ENCODE assay signal across 27 cellular contexts in genomic region chr3:134394380-134394779, GRCh38. TPM values are rescaled to one million over a fixed set of nuclear protein-coding genes. Genes with fewer than 3 reads are reported as not detected.
DNase-seq lines count a peak whose midpoint lies in the region; ATAC-seq and TF ChIP-seq lines count a peak whose summit lies in the region.
"Had no signal": no experiment of that assay in that cellular context is flagged by ENCODE, and none has a peak within 500 bp of the region (broad histone marks: within the 10 kb centered on the region; RNA-seq: fewer than 3 reads in every experiment).

No MANE protein-coding gene starts in this region.

- in situ Hi-C loops in GM13977 (cut with MboI; ENCODE audit: low pct_unique_long_range_greater_than_20kb, low sequenced_read_pairs, unreplicated experiment) = no loop called here

- H3K9me3 ChIP-seq in ascending aorta = no peaks in the 10 kb centered on the region
- H3K9me3 ChIP-seq in thoracic aorta = no peaks in the 10 kb centered on the region
- H3K9me3 ChIP-seq in esophagus muscularis mucosa = peaks cover 0 to 4% (median 0%) of the 10 kb centered on the region in 4 donors

- no peak for ATAC-seq in thoracic aorta (ENCODE audit: insufficient number of reproducible peaks, low FRiP score, low read depth)
- ATAC-seq: CD8-positive, alpha-beta T cell; HepG2; K562 had no signal

- no peak for TF ChIP-seq EP300 in esophagus muscularis mucosa (IDR thresholded peaks at IDR 0.05)

- H3K27me3 ChIP-seq in ascending aorta (no peaks in the 10 kb centered on the region), thoracic aorta (replicated peaks; ENCODE audit: insufficient read depth) (no peaks in the 10 kb centered on the region), esophagus muscularis mucosa (no peaks in the 10 kb centered on the region)

- TF ChIP-seq CTCF in ascending aorta (IDR thresholded peaks at IDR 0.05) (no peak), thoracic aorta (IDR thresholded peaks at IDR 0.05) (no peak), GM13977 (IDR thresholded peaks at IDR 0.05; ENCODE audit: extremely low read depth, insufficient read depth, missing control alignments) (no peak), esophagus muscularis mucosa (IDR thresholded peaks at IDR 0.05) (no peak)

- intact Hi-C loops in ascending aorta (cut with DNase I) (loop anchor here (1.0 kb wide), 1 partner anchor 69 kb away; no protein-coding TSS in a partner anchor), esophagus muscularis mucosa (cut with DNase I) (no loop called here)

- peak overlapping the region; percentile 85 to 86 for H3K27ac ChIP-seq in ascending aorta
- peak overlapping the region; percentile 79 to 92 for H3K27ac ChIP-seq in thoracic aorta
- H3K27ac ChIP-seq in esophagus muscularis mucosa (replicated peaks in 1 of 4) = no peak overlapping the region
- H3K27ac ChIP-seq: C4-2B, RWPE1, SK-N-MC had no signal

- peaks cover 4 to 46% of the 10 kb centered on the region in 2 donors for H3K4me1 ChIP-seq in ascending aorta
- peaks cover 28 to 57% of the 10 kb centered on the region in 2 donors for H3K4me1 ChIP-seq in thoracic aorta (ENCODE audit: control insufficient read depth in 1 of 2, low read depth in 2 of 2)
- peaks cover 19 to 33% (median 31%) of the 10 kb centered on the region in 4 donors for H3K4me1 ChIP-seq in esophagus muscularis mucosa
- H3K4me1 ChIP-seq: HAP-1 had no signal

- DNase-seq in ascending aorta (ENCODE audit: low spot score in 2 of 2) (no peak), fibroblast of gingiva (ENCODE audit: low read depth) (peak; percentile 23), left kidney (ENCODE audit: low read depth, low spot score) (peak; percentile 39), thoracic aorta (ENCODE audit: low spot score) (no peak), GM13977 (ENCODE audit: low spot score) (no peak), NCI-H1694 treated with DMSO at 0.1 percent for 48 hours (lab: John Stamatoyannopoulos, UW) (no peak), esophagus muscularis mucosa (ENCODE audit: extremely low spot score) (no peak)
- DNase-seq: CD8-positive, alpha-beta T cell; DMS 273 treated with DMSO at 0.1 percent for 48 hours; DMS79 treated with DMSO at 0.1 percent for 48 hours; GF-D8; GOT3; HFFc6; Kasumi-1; MV-4-11; NCI-H2081; NCI-H2227 treated with DMSO at 0.1 percent for 48 hours; NCI-H510A; NCI-H69; SIG-M5 had no signal

- H3K4me3 ChIP-seq in ascending aorta = no peak overlapping the region
- no peak overlapping the region for H3K4me3 ChIP-seq in thoracic aorta
- H3K4me3 ChIP-seq in esophagus muscularis mucosa = no peak overlapping the region
- H3K4me3 ChIP-seq: HAP-1, K562, SK-N-MC had no signal

- no peak for TF ChIP-seq POLR2A in esophagus muscularis mucosa (IDR thresholded peaks at IDR 0.05; ENCODE audit: low read depth)

- WGBS in esophagus muscularis mucosa = 84% methylated on average over 4 of the region's 4 CpGs

- H3K36me3 ChIP-seq in ascending aorta (no peaks in the 10 kb centered on the region), thoracic aorta (no peaks in the 10 kb centered on the region), esophagus muscularis mucosa (no peaks in the 10 kb centered on the region)
- H3K36me3 ChIP-seq: HAP-1 had no signal

RNA-seq across cellular contexts. Expression of gene AMOTL2, which starts 20.1 kb away (rescaled TPM):
- total RNA-seq in ascending aorta = 156 TPM
- 100 to 1,000 TPM in 1 of 2 donors, 10 to 100 TPM in 1; 62.4 to 161 TPM for total RNA-seq in thoracic aorta
- 100 to 1,000 TPM; 111 to 313 (median 155) TPM for total RNA-seq in esophagus muscularis mucosa
- total RNA-seq: B cell; CD8-positive, alpha-beta T cell had no signal

Comparison
In these comparisons a context has a peak if more than half of its experiments do, and no peak if none do; other contexts are left out.
1. DNase-seq: peak in fibroblast of gingiva (single experiment) and left kidney (single experiment); none in ascending aorta (0 of 2), thoracic aorta (single experiment), GM13977 (single experiment), NCI-H1694 treated with DMSO at 0.1 percent for 48 hours (single experiment) and esophagus muscularis mucosa (single experiment).
2. H3K27ac ChIP-seq: peak in ascending aorta (2 of 2) and thoracic aorta (2 of 2); none in esophagus muscularis mucosa (0 of 4).